Comparison of ENCODE assay signal across 8 cellular contexts in genomic region chr15:77420610-77421369, GRCh38. TPM values are rescaled to one million over a fixed set of nuclear protein-coding genes. Genes with fewer than 3 reads are reported as not detected.
DNase-seq lines count a peak whose midpoint lies in the region; ATAC-seq, FAIRE-seq and TF ChIP-seq lines count a peak whose summit lies in the region.

Gene HMG20A (plus strand): TSS chr15:77420888. CDS start chr15:77458408, 37,520 bp downstream.

- H3K4me1 ChIP-seq in ACC112 (ENCODE audit: control insufficient read depth, insufficient read depth, low read length, unreplicated experiment), result peaks cover 32% of the 10 kb centered on the region
- peaks cover 0 to 2% of the 10 kb centered on the region in 2 donors for H3K4me1 ChIP-seq in kidney (ENCODE audit: control insufficient read depth in 1 of 2, insufficient read depth in 1 of 2, low read depth in 1 of 2, low read length in 2 of 2)

- ATAC-seq in GM18868 (IDR thresholded peaks at IDR 0.05; ENCODE audit: unreplicated experiment) (peak; percentile 35), HG03135 (IDR thresholded peaks at IDR 0.05; ENCODE audit: unreplicated experiment) (peak; percentile 46)

- H3K36me3 ChIP-seq in ACC112 (ENCODE audit: insufficient read depth, low read length), result no peaks in the 10 kb centered on the region
- no peaks in the 10 kb centered on the region for H3K36me3 ChIP-seq in kidney (ENCODE audit: control insufficient read depth in 1 of 2, insufficient read depth in 2 of 2, low read length in 2 of 2)

- H3K9me3 ChIP-seq in kidney (ENCODE audit: control insufficient read depth in 1 of 2, low read length in 2 of 2), result no peaks in the 10 kb centered on the region

- intact Hi-C loops in kidney (cut with DNase I), result no loop called here

- H3K9ac ChIP-seq in kidney (ENCODE audit: low read length in 2 of 2), result peak within 1 kb of the TSS; percentile 98 to 99

- H3K4me3 ChIP-seq in ACC112 (ENCODE audit: low read depth, low read length), result peak within 1 kb of the TSS; percentile 97
- peak within 1 kb of the TSS; percentile 97 to 98 for H3K4me3 ChIP-seq in kidney (ENCODE audit: low read length in 2 of 2)

- DNase-seq in NCI-H226 (peak; percentile 69), cerebellum (ENCODE audit: low spot score) (peak; percentile 78), kidney (peak; percentile 89)
- DNase-seq in activated CD4-positive, CD25-positive, alpha-beta regulatory T cell treated with anti-CD3 and anti-CD28 coated beads, Interleukin-2, amount 50 U/mL, for 16 hours (ENCODE audit: low read depth, low spot score), result peak; percentile 15
- DNase-seq in stimulated activated CD4-positive, alpha-beta T cell treated with anti-CD3 and anti-CD28 coated beads, Interleukin-15, amount 100 ng/mL, for 1 hour (ENCODE audit: low read depth in 1 of 2, low spot score in 1 of 2), result peak; percentile 12 to 31

- FAIRE-seq in kidney (lab: Jason Lieb, UNC), result no peak

- H3K27ac ChIP-seq in ACC112 (ENCODE audit: low read depth, low read length), result peak within 1 kb of the TSS; percentile 87
- H3K27ac ChIP-seq in kidney (ENCODE audit: low read depth in 2 of 2, low read length in 2 of 2), result peak within 1 kb of the TSS; percentile 97 to 98

- peak within 1 kb of the TSS; percentile 96 for H2AFZ ChIP-seq in ACC112 (ENCODE audit: low read length, unreplicated experiment)

- H3K27me3 ChIP-seq in ACC112 (ENCODE audit: insufficient read depth, low read length), result no peaks in the 10 kb centered on the region

- TF ChIP-seq CTCF in kidney (IDR thresholded peaks at IDR 0.05; ENCODE audit: borderline replicate concordance, extremely low read depth, insufficient read depth), result no peak

- peaks cover 86% of the 10 kb centered on the region for H3K79me2 ChIP-seq in ACC112 (ENCODE audit: control insufficient read depth, insufficient read depth, low read length, unreplicated experiment)

RNA-seq across cellular contexts. Expression of gene HMG20A, which starts in this region (rescaled TPM):
- total RNA-seq in cerebellum (56.2 TPM), kidney (38.7 TPM)
- 16.8 TPM for polyA plus RNA-seq in kidney (ENCODE audit: insufficient read depth, low read depth, low replicate concordance)

Comparison
In these comparisons a context has a peak if more than half of its experiments do, and no peak if none do; other contexts are left out.
1. Peak in every context shown above with its lines: DNase-seq, ATAC-seq, H3K4me3 ChIP-seq and H3K27ac ChIP-seq.
2. DNase-seq: peak in every context shown above with its lines; median percentile 89 in kidney; 78 in cerebellum; 69 in NCI-H226; 22 in stimulated activated CD4-positive, alpha-beta T cell treated with anti-CD3 and anti-CD28 coated beads, Interleukin-15, amount 100 ng/mL, for 1 hour; 15 in activated CD4-positive, CD25-positive, alpha-beta regulatory T cell treated with anti-CD3 and anti-CD28 coated beads, Interleukin-2, amount 50 U/mL, for 16 hours.